ENCODE assay signal across 9 cellular contexts in genomic region chr9:20508242-20508641, GRCh38.
DNase-seq lines count a peak whose midpoint lies in the region; ATAC-seq and TF ChIP-seq lines count a peak whose summit lies in the region.
"Had no signal": no experiment of that assay in that cellular context is flagged by ENCODE, and none has a peak within 500 bp of the region (broad histone marks: within the 10 kb centered on the region; RNA-seq: fewer than 3 reads in every experiment).

No MANE protein-coding gene starts in this region.

- no peak for TF ChIP-seq POLR2A in uterus (IDR thresholded peaks at IDR 0.05)

- no peaks in the 10 kb centered on the region for H3K27me3 Mint-ChIP-seq in activated naive CD4-positive, alpha-beta T cell treated with anti-CD3 and anti-CD28 coated beads for 36 hours (ENCODE audit: low read depth)
- no peaks in the 10 kb centered on the region for H3K27me3 Mint-ChIP-seq in WTC11 (ENCODE audit: low read depth)

- CTCF ChIA-PET in activated naive CD4-positive, alpha-beta T cell treated with anti-CD3 and anti-CD28 coated beads for 36 hours (lab: Charles Lee) = no interaction called here
- CTCF ChIA-PET in WTC11 (lab: Charles Lee) = no interaction called here

- peaks cover 0 to 14% of the 10 kb centered on the region in 2 donors for H3K4me1 ChIP-seq in uterus

- intact Hi-C loops in activated naive CD4-positive, alpha-beta T cell treated with anti-CD3 and anti-CD28 coated beads for 36 hours (cut with micrococcal nuclease) = loop anchor here (1.0 to 10.0 kb wide), 6 partner anchors 8 to 527 kb away; partner anchors contain the start of genes HACD4 and MLLT3
- intact Hi-C loops in uterus (cut with DNase I; ENCODE audit: low total_unique reads) = no loop called here

- H3K9me3 ChIP-seq in uterus = no peaks in the 10 kb centered on the region

- ATAC-seq in HG03039 (IDR thresholded peaks at IDR 0.05; ENCODE audit: unreplicated experiment) (peak; percentile 74), WTC11 (no peak)

- no peak overlapping the region for H3K4me3 ChIP-seq in uterus

- peaks cover 1% of the 10 kb centered on the region for H3K9me3 Mint-ChIP-seq in activated naive CD4-positive, alpha-beta T cell treated with anti-CD3 and anti-CD28 coated beads for 36 hours
- H3K9me3 Mint-ChIP-seq in WTC11 = peaks cover 4% of the 10 kb centered on the region

- no peak for DNase-seq in activated naive CD4-positive, alpha-beta T cell treated with anti-CD3 and anti-CD28 coated beads for 36 hours
- DNase-seq in activated naive CD4-positive, alpha-beta T cell treated with Interleukin-2 at 50 U/mL for 16 hours = no peak
- DNase-seq in WTC11 (ENCODE audit: low spot score) = no peak
- DNase-seq in uterus = no peak
- DNase-seq in NOMO-1 treated with dmso at 0.1 percent for 144 hours (lab: John Stamatoyannopoulos, UW; ENCODE audit: unreplicated experiment) = no peak
- DNase-seq in NCI-H82 treated with DMSO at 0.1 percent for 48 hours (lab: John Stamatoyannopoulos, UW; ENCODE audit: unreplicated experiment) = no peak
- no peak for DNase-seq in activated CD4-positive, alpha-beta T cell treated with anti-CD3 and anti-CD28 coated beads, Interleukin-2, amount 50 U/mL, for 1 hour

- peaks cover 80% of the 10 kb centered on the region for H3K4me1 Mint-ChIP-seq in activated naive CD4-positive, alpha-beta T cell treated with anti-CD3 and anti-CD28 coated beads for 36 hours (ENCODE audit: low read depth)
- H3K4me1 Mint-ChIP-seq in WTC11 = peaks cover 19% of the 10 kb centered on the region

- POLR2A ChIA-PET in WTC11 (lab: Charles Lee) = no interaction called here

- H3K4me3 Mint-ChIP-seq in activated naive CD4-positive, alpha-beta T cell treated with anti-CD3 and anti-CD28 coated beads for 36 hours = peak overlapping the region; percentile 40
- H3K4me3 Mint-ChIP-seq in WTC11 = no peak overlapping the region

- peaks cover 2% of the 10 kb centered on the region for H3K36me3 Mint-ChIP-seq in activated naive CD4-positive, alpha-beta T cell treated with anti-CD3 and anti-CD28 coated beads for 36 hours (ENCODE audit: low read depth)
- H3K36me3 Mint-ChIP-seq in WTC11 = peaks cover 2% of the 10 kb centered on the region; the same call in 1 of the 2 replicates

- H3K36me3 ChIP-seq in uterus = no peaks in the 10 kb centered on the region

- peak overlapping the region; percentile 13 for H3K27ac Mint-ChIP-seq in activated naive CD4-positive, alpha-beta T cell treated with anti-CD3 and anti-CD28 coated beads for 36 hours
- 0 out of 2 replicates have a peak overlapping the region, but pooled peaks have one; percentile 6 for H3K27ac Mint-ChIP-seq in WTC11

- no peaks in the 10 kb centered on the region for H3K27me3 ChIP-seq in uterus

- peak overlapping the region; percentile 62 to 66 for H3K27ac ChIP-seq in uterus
- H3K27ac ChIP-seq: C4-2B had no signal

- TF ChIP-seq CTCF in WTC11 (IDR thresholded peaks at IDR 0.05) (no peak), uterus (IDR thresholded peaks at IDR 0.05) (no peak)

TF ChIP-seq in WTC11, 78 proteins besides CTCF, POLR2A, EP300 and RAD21:
- no peak for TF ChIP-seq GRHL2 (CRISPR knock-in tag; IDR thresholded peaks at IDR 0.05; ENCODE audit: insufficient replicate concordance, severe bottlenecking)
- TF ChIP-seq PRRX2 (CRISPR knock-in tag; IDR thresholded peaks at IDR 0.05) = no peak
- TF ChIP-seq TEAD1 (CRISPR knock-in tag; IDR thresholded peaks at IDR 0.05) = no peak
- TF ChIP-seq RELA (CRISPR knock-in tag; IDR thresholded peaks at IDR 0.05; ENCODE audit: borderline replicate concordance) = no peak
- TF ChIP-seq TP53 (CRISPR knock-in tag; IDR thresholded peaks at IDR 0.05) = no peak
- TF ChIP-seq, protein P1, sequence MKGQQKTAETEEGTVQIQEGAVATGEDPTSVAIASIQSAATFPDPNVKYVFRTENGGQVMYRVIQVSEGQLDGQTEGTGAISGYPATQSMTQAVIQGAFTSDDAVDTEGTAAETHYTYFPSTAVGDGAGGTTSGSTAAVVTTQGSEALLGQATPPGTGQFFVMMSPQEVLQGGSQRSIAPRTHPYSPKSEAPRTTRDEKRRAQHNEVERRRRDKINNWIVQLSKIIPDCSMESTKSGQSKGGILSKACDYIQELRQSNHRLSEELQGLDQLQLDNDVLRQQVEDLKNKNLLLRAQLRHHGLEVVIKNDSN (CRISPR knock-in tag; IDR thresholded peaks at IDR 0.05) = no peak
- no peak for TF ChIP-seq ATF1 (CRISPR knock-in tag; IDR thresholded peaks at IDR 0.05)
- TF ChIP-seq, protein P2, sequence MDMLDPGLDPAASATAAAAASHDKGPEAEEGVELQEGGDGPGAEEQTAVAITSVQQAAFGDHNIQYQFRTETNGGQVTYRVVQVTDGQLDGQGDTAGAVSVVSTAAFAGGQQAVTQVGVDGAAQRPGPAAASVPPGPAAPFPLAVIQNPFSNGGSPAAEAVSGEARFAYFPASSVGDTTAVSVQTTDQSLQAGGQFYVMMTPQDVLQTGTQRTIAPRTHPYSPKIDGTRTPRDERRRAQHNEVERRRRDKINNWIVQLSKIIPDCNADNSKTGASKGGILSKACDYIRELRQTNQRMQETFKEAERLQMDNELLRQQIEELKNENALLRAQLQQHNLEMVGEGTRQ (CRISPR knock-in tag; IDR thresholded peaks at IDR 0.05) = no peak
- no peak for TF ChIP-seq FOXP4 (CRISPR knock-in tag; IDR thresholded peaks at IDR 0.05)
- no peak for TF ChIP-seq ESRRA (CRISPR knock-in tag; IDR thresholded peaks at IDR 0.05; ENCODE audit: borderline replicate concordance)
- TF ChIP-seq NR1H2 (CRISPR knock-in tag; IDR thresholded peaks at IDR 0.05) = no peak
- TF ChIP-seq HMGXB4 (CRISPR knock-in tag; IDR thresholded peaks at IDR 0.05) = no peak
- TF ChIP-seq ZNF423 (CRISPR knock-in tag; IDR thresholded peaks at IDR 0.05) = no peak
- TF ChIP-seq OVOL2 (CRISPR knock-in tag; IDR thresholded peaks at IDR 0.05; ENCODE audit: borderline replicate concordance) = no peak
- TF ChIP-seq ZNF232 (CRISPR knock-in tag; IDR thresholded peaks at IDR 0.05) = no peak
- TF ChIP-seq ZNF317 (CRISPR knock-in tag; IDR thresholded peaks at IDR 0.05; ENCODE audit: borderline replicate concordance, low read depth) = no peak
